In the genomic region with DNA sequence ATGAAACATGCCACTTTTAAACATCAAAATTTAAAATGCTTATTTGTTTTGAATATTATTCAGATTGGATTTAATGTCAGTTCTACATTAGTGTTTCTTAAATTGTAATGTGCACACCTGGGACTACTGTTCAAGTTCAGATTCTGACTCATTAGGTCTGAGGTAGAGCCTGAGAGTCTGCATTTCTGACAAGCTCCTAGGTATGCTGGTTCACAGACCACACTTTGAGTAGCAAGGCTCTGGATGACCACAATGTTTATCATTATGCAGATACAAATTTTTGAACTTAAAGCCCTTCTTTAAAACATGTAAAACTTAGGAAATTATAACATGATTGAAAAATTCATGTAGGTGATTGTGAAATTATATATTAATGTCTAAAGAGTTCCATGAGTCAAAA, we compare ENCODE assay signal across 1 cellular context.
TF ChIP-seq lines count a peak whose summit lies in the region.

No MANE protein-coding gene starts in this region.

TF ChIP-seq in IMR-90, 13 proteins besides CTCF, POLR2A, EP300 and RAD21:
- no peak for TF ChIP-seq MXI1 (IDR thresholded peaks at IDR 0.05; ENCODE audit: borderline replicate concordance, low read depth, low read length)
- no peak for TF ChIP-seq MAFK (IDR thresholded peaks at IDR 0.05; ENCODE audit: low read depth, low read length)
- no peak for TF ChIP-seq RCOR1 (IDR thresholded peaks at IDR 0.05; ENCODE audit: insufficient replicate concordance, low read length)
- no peak for TF ChIP-seq CEBPB (IDR thresholded peaks at IDR 0.05; ENCODE audit: low read depth, low read length)
TF ChIP-seq in IMR-90: peak in this region for 0.
